Comparison of ENCODE assay signal across 28 cellular contexts in the genomic region with DNA sequence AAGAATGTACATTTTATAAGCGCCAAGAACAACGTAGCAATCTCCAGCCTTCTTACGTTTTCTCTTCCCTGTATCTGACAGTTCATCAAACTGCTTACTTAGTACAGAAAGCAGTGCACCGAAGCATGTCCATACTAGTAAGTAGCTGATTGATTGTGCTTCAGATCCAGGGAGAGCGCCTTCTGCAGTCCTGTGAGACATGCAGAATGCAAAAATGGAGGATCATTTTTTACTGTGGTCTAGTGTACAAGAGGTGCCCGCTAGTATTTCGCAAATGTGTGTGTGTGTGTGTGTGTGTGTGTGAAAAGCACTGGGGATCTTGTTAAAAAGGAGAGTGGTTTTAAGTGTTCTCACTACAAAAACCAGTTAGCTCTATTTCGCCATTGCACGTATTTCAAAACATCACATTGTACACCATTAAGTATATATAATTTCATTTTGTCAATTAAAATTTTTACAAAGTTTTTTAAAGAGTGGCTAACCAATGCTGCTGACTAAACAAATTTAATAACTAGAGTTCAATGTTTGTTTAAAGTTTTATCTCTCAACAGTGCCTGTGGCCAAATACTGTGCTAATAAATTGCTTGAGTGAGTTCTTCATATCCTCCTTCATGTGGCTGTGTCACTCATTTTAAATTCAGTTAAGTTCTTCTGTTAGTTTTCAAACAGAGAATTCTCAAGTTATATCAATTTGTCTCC.
DNase-seq lines count a peak whose midpoint lies in the region; ATAC-seq, FAIRE-seq and TF ChIP-seq lines count a peak whose summit lies in the region.
"Had no signal": no experiment of that assay in that cellular context is flagged by ENCODE, and none has a peak within 500 bp of the region (broad histone marks: within the 10 kb centered on the region; RNA-seq: fewer than 3 reads in every experiment).

No MANE protein-coding gene starts in this region.

- no peak overlapping the region for H3K18ac ChIP-seq in H1 (ENCODE audit: extremely low read depth, low read length)

- peaks cover 2% of the 10 kb centered on the region for H3K36me3 Mint-ChIP-seq in activated CD8-positive, alpha-beta T cell treated with anti-CD3 and anti-CD28 coated beads, Interleukin-2, amount 10 ng/mL, durations not matched to agents 7 days and 5 days (ENCODE audit: low read depth)
- peaks cover 6% of the 10 kb centered on the region for H3K36me3 Mint-ChIP-seq in activated naive CD4-positive, alpha-beta T cell treated with anti-CD3 and anti-CD28 coated beads, Interleukin-2, amount 10 ng/mL, durations not matched to agents 7 days and 5 days

- no peaks in the 10 kb centered on the region for H3K23me2 ChIP-seq in H1 (ENCODE audit: low read depth, low read length)

- no peak overlapping the region for H3K4ac ChIP-seq in H1 (replicated peaks; ENCODE audit: insufficient read length, low read depth, low read length)

- H2BK120ac ChIP-seq in H1 (replicated peaks; ENCODE audit: low read depth, low read length) = no peak overlapping the region

- H3K4me2 ChIP-seq in A549 (no peak overlapping the region), H1 (ENCODE audit: insufficient read depth in 1 of 2, low read depth in 2 of 2, low read length in 2 of 2) (no peak overlapping the region)

- CTCF ChIA-PET in A549 (lab: Yijun Ruan, JAX) = no interaction called here
- CTCF ChIA-PET in H1 (lab: Charles Lee; ENCODE audit: partially characterized antibody) = interaction anchor here (0.6 to 1.0 kb wide), 2 partner anchors 13 to 55 kb away, joined by 3 to 4 read pairs; no protein-coding TSS in a partner anchor
- CTCF ChIA-PET in activated CD8-positive, alpha-beta T cell treated with anti-CD3 and anti-CD28 coated beads, Interleukin-2, amount 10 ng/mL, durations not matched to agents 7 days and 5 days (lab: Charles Lee) = no interaction called here
- CTCF ChIA-PET in activated naive CD4-positive, alpha-beta T cell treated with anti-CD3 and anti-CD28 coated beads, Interleukin-2, amount 10 ng/mL, durations not matched to agents 7 days and 5 days (lab: Charles Lee) = no interaction called here

- intact Hi-C loops in left lung (cut with DNase I) = no loop called here

- no peak overlapping the region for H3K9ac ChIP-seq in H1 (replicated peaks in 1 of 4; ENCODE audit: extremely low read depth in 1 of 4, low read depth in 3 of 4, low read length in 3 of 4)
- H3K9ac ChIP-seq: parathyroid adenoma had no signal

- no peak overlapping the region for H2AK5ac ChIP-seq in H1 (ENCODE audit: low read depth, low read length)

- TF ChIP-seq CTCF in A549 (IDR thresholded peaks at IDR 0.05) (no peak), H1 (IDR thresholded peaks at IDR 0.05; ENCODE audit: control extremely low read depth in 1 of 3, insufficient read depth in 1 of 3, low read depth in 1 of 3, low read length in 3 of 3) (no peak), left lung (IDR thresholded peaks at IDR 0.05) (no peak)

- H3K27me3 Mint-ChIP-seq in activated CD8-positive, alpha-beta T cell treated with anti-CD3 and anti-CD28 coated beads, Interleukin-2, amount 10 ng/mL, durations not matched to agents 7 days and 5 days (ENCODE audit: low read depth) = no peaks in the 10 kb centered on the region
- no peaks in the 10 kb centered on the region for H3K27me3 Mint-ChIP-seq in activated naive CD4-positive, alpha-beta T cell treated with anti-CD3 and anti-CD28 coated beads, Interleukin-2, amount 10 ng/mL, durations not matched to agents 7 days and 5 days
- H3K27me3 Mint-ChIP-seq: activated naive CD8-positive, alpha-beta T cell treated with anti-CD3 and anti-CD28 coated beads for 36 hours; naive thymus-derived CD8-positive, alpha-beta T cell; stimulated activated naive B cell treated with anti-CD40 and anti-IgM and Interleukin-4, amounts not matched to agents 10 μg/mL and 1 μg/mL and 100 μg/mL, for 72 hours had no signal

- H3K4me1 ChIP-seq in A549 (no peaks in the 10 kb centered on the region), H1 (replicated peaks in 1 of 4; ENCODE audit: control insufficient read depth in 3 of 4, insufficient read depth in 4 of 4, low read length in 3 of 4) (peaks cover 0 to 3% (median 0%) of the 10 kb centered on the region in 4 experiments; a peak in 2 of 7 replicates), left lung (peaks cover 0 to 8% of the 10 kb centered on the region in 2 donors)
- H3K4me1 ChIP-seq: body of pancreas, colonic mucosa had no signal

- no peaks in the 10 kb centered on the region for H3K27me3 ChIP-seq in H1 (replicated peaks in 1 of 4; ENCODE audit: control insufficient read depth in 3 of 4, extremely low read depth in 1 of 4, insufficient read depth in 3 of 4, low read length in 3 of 4)
- no peaks in the 10 kb centered on the region for H3K27me3 ChIP-seq in left lung
- H3K27me3 ChIP-seq: body of pancreas, colonic mucosa had no signal

- POLR2A ChIA-PET in A549 (lab: Yijun Ruan, JAX) (no interaction called here), H1 (lab: Charles Lee; ENCODE audit: partially characterized antibody) (no interaction called here)
- POLR2A ChIA-PET in activated CD8-positive, alpha-beta T cell treated with anti-CD3 and anti-CD28 coated beads, Interleukin-2, amount 10 ng/mL, durations not matched to agents 7 days and 5 days (lab: Charles Lee) = no interaction called here

- H4K91ac ChIP-seq in H1 (replicated peaks; ENCODE audit: insufficient read length, low read length) = no peak overlapping the region

- H3K4me1 Mint-ChIP-seq in activated CD8-positive, alpha-beta T cell treated with anti-CD3 and anti-CD28 coated beads, Interleukin-2, amount 10 ng/mL, durations not matched to agents 7 days and 5 days (ENCODE audit: low read depth) = no peaks in the 10 kb centered on the region
- H3K4me1 Mint-ChIP-seq in activated naive CD4-positive, alpha-beta T cell treated with anti-CD3 and anti-CD28 coated beads, Interleukin-2, amount 10 ng/mL, durations not matched to agents 7 days and 5 days = peaks cover 7% of the 10 kb centered on the region

- no peak overlapping the region for H3K23ac ChIP-seq in H1 (ENCODE audit: insufficient read length)

- no peaks in the 10 kb centered on the region for H3K79me1 ChIP-seq in H1 (ENCODE audit: low read depth, low read length)

- no peak overlapping the region for H3K14ac ChIP-seq in H1 (ENCODE audit: insufficient read length)

- TF ChIP-seq POLR2A in A549 (IDR thresholded peaks at IDR 0.05; ENCODE audit: low read length) = no peak
- no peak for TF ChIP-seq POLR2A in H1 (IDR thresholded peaks at IDR 0.05; ENCODE audit: control extremely low read depth in 1 of 2, low read depth in 2 of 2, low read length in 2 of 2)

- no peaks in the 10 kb centered on the region for H3K79me2 ChIP-seq in H1 (ENCODE audit: control insufficient read depth in 1 of 2, insufficient read depth in 2 of 2, low read length in 2 of 2)
- H3K79me2 ChIP-seq: parathyroid adenoma had no signal

- no peak overlapping the region for H2BK12ac ChIP-seq in H1 (ENCODE audit: low read depth, low read length)

- TF ChIP-seq EP300 in A549 (IDR thresholded peaks at IDR 0.05) = no peak
- TF ChIP-seq EP300 in H1 (IDR thresholded peaks at IDR 0.05; ENCODE audit: borderline replicate concordance in 1 of 2, low read depth in 2 of 2, low read length in 2 of 2) = no peak

- no peaks in the 10 kb centered on the region for H3K9me3 Mint-ChIP-seq in activated CD8-positive, alpha-beta T cell treated with anti-CD3 and anti-CD28 coated beads, Interleukin-2, amount 10 ng/mL, durations not matched to agents 7 days and 5 days (ENCODE audit: insufficient read depth)
- no peaks in the 10 kb centered on the region for H3K9me3 Mint-ChIP-seq in activated naive CD4-positive, alpha-beta T cell treated with anti-CD3 and anti-CD28 coated beads, Interleukin-2, amount 10 ng/mL, durations not matched to agents 7 days and 5 days
- H3K9me3 Mint-ChIP-seq: activated naive CD8-positive, alpha-beta T cell treated with anti-CD3 and anti-CD28 coated beads for 36 hours; H9; naive thymus-derived CD8-positive, alpha-beta T cell; stimulated activated naive B cell treated with anti-CD40 and anti-IgM and Interleukin-4, amounts not matched to agents 10 μg/mL and 1 μg/mL and 100 μg/mL, for 72 hours had no signal

- no peak overlapping the region for H3K56ac ChIP-seq in H1 (replicated peaks; ENCODE audit: insufficient read length, low read depth, low read length)

- no peak overlapping the region for H2BK15ac ChIP-seq in H1 (ENCODE audit: low read length)

- H3K4me3 ChIP-seq in A549 = no peak overlapping the region
- no peak overlapping the region for H3K4me3 ChIP-seq in H1 (ENCODE audit: extremely low read depth in 1 of 4, insufficient read depth in 2 of 4, low read depth in 3 of 4, low read length in 4 of 4)
- H3K4me3 ChIP-seq in left lung = no peak overlapping the region
- H3K4me3 ChIP-seq: body of pancreas, colonic mucosa, thoracic aorta had no signal

- DNase-seq in A549 (ENCODE audit: low read depth in 1 of 2, low spot score in 1 of 2) (no peak), MV-4-11 (lab: John Stamatoyannopoulos, UW) (peak; percentile 57), H1 (ENCODE audit: low read depth in 1 of 2, low spot score in 2 of 2) (no peak), left lung (no peak), iPS-NIHi11 (ENCODE audit: low spot score) (no peak)
- DNase-seq in activated CD8-positive, alpha-beta T cell treated with anti-CD3 and anti-CD28 coated beads, Interleukin-2, amount 10 ng/mL, durations not matched to agents 7 days and 5 days = no peak
- no peak for DNase-seq in activated naive CD4-positive, alpha-beta T cell treated with anti-CD3 and anti-CD28 coated beads, Interleukin-2, amount 10 ng/mL, durations not matched to agents 7 days and 5 days
- DNase-seq: ACHN; activated CD4-positive, alpha-beta T cell treated with anti-CD3 and anti-CD28 coated beads for 48 hours; activated naive CD8-positive, alpha-beta T cell treated with anti-CD3 and anti-CD28 coated beads for 36 hours; body of pancreas; C1 segment of cervical spinal cord; colonic mucosa; foreskin melanocyte; H9; hippocampal formation; kidney; naive thymus-derived CD8-positive, alpha-beta T cell; NCI-H146; NCI-H446 treated with DMSO at 0.1 percent for 48 hours; NK-92 treated with Interleukin-12 subunit alpha and Interleukin-12 subunit beta, amount 100 ng/mL, for 24 hours; stimulated activated CD4-positive, alpha-beta T cell treated with anti-CD3 and anti-CD28 coated beads, Interleukin-1b, Interleukin-23, amount 100 ng/mL, for 48 hours; stimulated activated naive B cell treated with anti-CD40 and anti-IgM and Interleukin-4, amounts not matched to agents 10 μg/mL and 1 μg/mL and 100 μg/mL, for 72 hours had no signal

- FAIRE-seq in A549 (lab: Jason Lieb, UNC) (no peak), H1 (lab: Jason Lieb, UNC) (no peak)
- FAIRE-seq: HTR-8/SVneo, kidney, TTC549 had no signal

- H3K27ac ChIP-seq in A549 (no peak overlapping the region), H1 (ENCODE audit: low read depth, low read length) (no peak overlapping the region), left lung (no peak overlapping the region)
- H3K27ac ChIP-seq: body of pancreas, colonic mucosa, parathyroid adenoma, thoracic aorta had no signal

- no peak overlapping the region for H3K4me3 Mint-ChIP-seq in activated CD8-positive, alpha-beta T cell treated with anti-CD3 and anti-CD28 coated beads, Interleukin-2, amount 10 ng/mL, durations not matched to agents 7 days and 5 days
- no peak overlapping the region for H3K4me3 Mint-ChIP-seq in activated naive CD4-positive, alpha-beta T cell treated with anti-CD3 and anti-CD28 coated beads, Interleukin-2, amount 10 ng/mL, durations not matched to agents 7 days and 5 days
- H3K4me3 Mint-ChIP-seq: activated naive CD8-positive, alpha-beta T cell treated with anti-CD3 and anti-CD28 coated beads for 36 hours; H9; naive thymus-derived CD8-positive, alpha-beta T cell; stimulated activated naive B cell treated with anti-CD40 and anti-IgM and Interleukin-4, amounts not matched to agents 10 μg/mL and 1 μg/mL and 100 μg/mL, for 72 hours had no signal

- H2AFZ ChIP-seq in H1 (ENCODE audit: low read length) = no peak overlapping the region
- H2AFZ ChIP-seq: parathyroid adenoma had no signal

- no peak overlapping the region for H3K27ac Mint-ChIP-seq in activated CD8-positive, alpha-beta T cell treated with anti-CD3 and anti-CD28 coated beads, Interleukin-2, amount 10 ng/mL, durations not matched to agents 7 days and 5 days
- H3K27ac Mint-ChIP-seq in activated naive CD4-positive, alpha-beta T cell treated with anti-CD3 and anti-CD28 coated beads, Interleukin-2, amount 10 ng/mL, durations not matched to agents 7 days and 5 days = no peak overlapping the region
- H3K27ac Mint-ChIP-seq: activated naive CD8-positive, alpha-beta T cell treated with anti-CD3 and anti-CD28 coated beads for 36 hours; stimulated activated naive B cell treated with anti-CD40 and anti-IgM and Interleukin-4, amounts not matched to agents 10 μg/mL and 1 μg/mL and 100 μg/mL, for 72 hours had no signal

- WGBS in A549 (ENCODE audit: missing lambda C conversion rate) = 94% methylated on average over 9 of the region's 9 CpGs
- WGBS in H1 (ENCODE audit: extremely low coverage in 1 of 2, insufficient coverage in 1 of 2, insufficient read length in 1 of 2, insufficient replicate concordance in 2 of 2, low coverage in 1 of 2, low lambda C conversion rate in 2 of 2, missing lambda C conversion rate in 1 of 2), 2 experiments = 89% methylated on average over 9 of the region's 9 CpGs; no CpG with 5 or more reads in 1 of the 2 experiments

- no peak overlapping the region for H4K5ac ChIP-seq in H1 (ENCODE audit: insufficient read length, low read depth, low read length)

- H3K36me3 ChIP-seq in H1 (ENCODE audit: control insufficient read depth in 2 of 4, insufficient read depth in 4 of 4, low read length in 3 of 4) (no peaks in the 10 kb centered on the region; a peak in 1 of 8 replicates), left lung (peaks cover 0 to 21% of the 10 kb centered on the region in 2 donors)
- H3K36me3 ChIP-seq: colonic mucosa had no signal

- H4K8ac ChIP-seq in H1 (ENCODE audit: extremely low read depth, insufficient read depth, low read length) = no peak overlapping the region

- ATAC-seq in A549 = no peak
- ATAC-seq in left lung = peak; percentile 21
- no peak for ATAC-seq in activated CD8-positive, alpha-beta T cell treated with anti-CD3 and anti-CD28 coated beads, Interleukin-2, amount 10 ng/mL, durations not matched to agents 7 days and 5 days
- ATAC-seq in HG02852 (IDR thresholded peaks at IDR 0.05; ENCODE audit: unreplicated experiment) = no peak
- ATAC-seq: body of pancreas; naive thymus-derived CD8-positive, alpha-beta T cell; stimulated activated naive B cell treated with anti-CD40 and anti-IgM and Interleukin-4, amounts not matched to agents 10 μg/mL and 1 μg/mL and 100 μg/mL, for 72 hours had no signal

- no peaks in the 10 kb centered on the region for H3K9me3 ChIP-seq in A549
- no peaks in the 10 kb centered on the region for H3K9me3 ChIP-seq in H1 (ENCODE audit: insufficient read depth in 2 of 2, low read depth in 1 of 2, low read length in 1 of 2)
- no peaks in the 10 kb centered on the region for H3K9me3 ChIP-seq in left lung
- H3K9me3 ChIP-seq: body of pancreas, colonic mucosa, thoracic aorta had no signal

- no peak overlapping the region for H2BK20ac ChIP-seq in H1 (ENCODE audit: low read length)

- H4K20me1 ChIP-seq in H1 (replicated peaks in 1 of 2; ENCODE audit: control insufficient read depth in 1 of 2, insufficient read depth in 2 of 2, low read length in 2 of 2) = peaks cover 0 to 2% of the 10 kb centered on the region in 2 experiments

- no peak for TF ChIP-seq RAD21 in A549 (conservative IDR thresholded peaks at IDR 0.05 in 1 of 2, IDR thresholded peaks at IDR 0.05 in 1 of 2)
- no peak for TF ChIP-seq RAD21 in H1 (IDR thresholded peaks at IDR 0.05 in 1 of 2, conservative IDR thresholded peaks at IDR 0.05 in 1 of 2; ENCODE audit: low read depth in 2 of 2, low read length in 2 of 2)

- H2BK5ac ChIP-seq in H1 (ENCODE audit: low read depth, low read length) = no peak overlapping the region
